16 cellular contexts compared by ENCODE assay signal in the genomic region with DNA sequence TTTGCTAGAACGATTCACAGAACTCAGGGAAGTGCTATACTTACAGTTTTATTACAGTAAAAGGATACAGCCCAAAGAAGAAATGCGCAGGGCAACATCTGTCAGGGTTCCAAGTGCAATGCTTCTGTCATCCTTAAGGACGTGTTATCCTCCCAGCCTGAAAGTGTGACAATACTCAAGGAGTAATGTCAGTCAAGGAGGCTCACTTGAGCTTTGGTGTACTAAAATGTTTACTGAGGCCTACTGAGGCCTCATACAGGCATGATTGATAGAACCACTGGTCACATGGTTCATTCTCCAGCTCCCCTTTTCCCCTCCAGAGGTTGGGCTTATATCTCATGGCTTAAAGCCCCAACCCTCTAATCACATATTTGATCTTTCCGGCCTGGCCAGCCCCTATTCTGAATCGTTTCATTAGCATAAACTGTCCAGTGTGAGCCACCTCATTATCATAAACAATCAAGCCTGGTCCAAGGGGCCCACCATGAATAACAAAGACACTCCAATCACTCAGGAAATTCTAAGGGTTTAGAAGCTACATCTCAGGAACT. TPM values are rescaled to one million over a fixed set of nuclear protein-coding genes. Genes with fewer than 3 reads are reported as not detected.
DNase-seq lines count a peak whose midpoint lies in the region; ATAC-seq and TF ChIP-seq lines count a peak whose summit lies in the region.
"Had no signal": no experiment of that assay in that cellular context is flagged by ENCODE, and none has a peak within 500 bp of the region (broad histone marks: within the 10 kb centered on the region; RNA-seq: fewer than 3 reads in every experiment).

No MANE protein-coding gene starts in this region.

- peaks cover 61% of the 10 kb centered on the region for H3K4me1 Mint-ChIP-seq in activated naive CD4-positive, alpha-beta T cell treated with anti-CD3 and anti-CD28 coated beads for 36 hours (ENCODE audit: low read depth)
- peaks cover 49% of the 10 kb centered on the region for H3K4me1 Mint-ChIP-seq in activated naive CD8-positive, alpha-beta T cell treated with anti-CD3 and anti-CD28 coated beads, Interleukin-2, amount 10 ng/mL, durations not matched to agents 7 days and 5 days
- H3K4me1 Mint-ChIP-seq in stimulated activated effector memory CD8-positive, alpha-beta T cell treated with anti-CD3 and anti-CD28 coated beads, Interleukin-12 subunit alpha, Interleukin-12 subunit beta, amount 100 ng/mL, for 72 hours = peaks cover 45% of the 10 kb centered on the region

- intact Hi-C loops in activated naive CD4-positive, alpha-beta T cell treated with anti-CD3 and anti-CD28 coated beads for 36 hours (cut with micrococcal nuclease) = no loop called here

- H3K27ac Mint-ChIP-seq in activated naive CD4-positive, alpha-beta T cell treated with anti-CD3 and anti-CD28 coated beads for 36 hours = peak overlapping the region; percentile 96
- H3K27ac Mint-ChIP-seq in activated naive CD8-positive, alpha-beta T cell treated with anti-CD3 and anti-CD28 coated beads, Interleukin-2, amount 10 ng/mL, durations not matched to agents 7 days and 5 days = peak overlapping the region; percentile 45
- peak overlapping the region; percentile 91 for H3K27ac Mint-ChIP-seq in stimulated activated effector memory CD8-positive, alpha-beta T cell treated with anti-CD3 and anti-CD28 coated beads, Interleukin-12 subunit alpha, Interleukin-12 subunit beta, amount 100 ng/mL, for 72 hours

- H3K27me3 Mint-ChIP-seq in activated naive CD4-positive, alpha-beta T cell treated with anti-CD3 and anti-CD28 coated beads for 36 hours (ENCODE audit: low read depth) = no peaks in the 10 kb centered on the region
- no peaks in the 10 kb centered on the region for H3K27me3 Mint-ChIP-seq in activated naive CD8-positive, alpha-beta T cell treated with anti-CD3 and anti-CD28 coated beads, Interleukin-2, amount 10 ng/mL, durations not matched to agents 7 days and 5 days

- DNase-seq in activated naive CD4-positive, alpha-beta T cell treated with anti-CD3 and anti-CD28 coated beads for 36 hours = no peak
- DNase-seq in activated naive CD4-positive, alpha-beta T cell treated with Interleukin-2 at 50 U/mL for 16 hours = no peak
- DNase-seq in NCI-H524 treated with DMSO at 0.1 percent for 48 hours (lab: John Stamatoyannopoulos, UW) (peak; percentile 93), RWPE1 (ENCODE audit: low spot score) (no peak), NCI-H1694 treated with DMSO at 0.1 percent for 48 hours (lab: John Stamatoyannopoulos, UW) (no peak)
- DNase-seq in activated naive CD8-positive, alpha-beta T cell treated with anti-CD3 and anti-CD28 coated beads, Interleukin-2, amount 10 ng/mL, durations not matched to agents 7 days and 5 days = no peak
- no peak for DNase-seq in stimulated activated effector memory CD8-positive, alpha-beta T cell treated with anti-CD3 and anti-CD28 coated beads, Interleukin-12 subunit alpha, Interleukin-12 subunit beta, amount 100 ng/mL, for 72 hours (ENCODE audit: low spot score in 2 of 2)
- DNase-seq: effector CD4-positive, alpha-beta T cell; NCI-H2227 treated with DMSO at 0.1 percent for 48 hours; nucleus accumbens; Right ventricle myocardium superior; substantia nigra had no signal

- H3K9me3 Mint-ChIP-seq in activated naive CD4-positive, alpha-beta T cell treated with anti-CD3 and anti-CD28 coated beads for 36 hours = no peaks in the 10 kb centered on the region
- H3K9me3 Mint-ChIP-seq in activated naive CD8-positive, alpha-beta T cell treated with anti-CD3 and anti-CD28 coated beads, Interleukin-2, amount 10 ng/mL, durations not matched to agents 7 days and 5 days = no peaks in the 10 kb centered on the region
- no peaks in the 10 kb centered on the region for H3K9me3 Mint-ChIP-seq in stimulated activated effector memory CD8-positive, alpha-beta T cell treated with anti-CD3 and anti-CD28 coated beads, Interleukin-12 subunit alpha, Interleukin-12 subunit beta, amount 100 ng/mL, for 72 hours

- POLR2A ChIA-PET in activated naive CD8-positive, alpha-beta T cell treated with anti-CD3 and anti-CD28 coated beads, Interleukin-2, amount 10 ng/mL, durations not matched to agents 7 days and 5 days (lab: Charles Lee) = interaction anchor here (1.0 to 16.4 kb wide), 4 partner anchors 9 to 126 kb away, joined by 3 to 942 read pairs (median 6); partner anchors contain the start of gene TMSB4X
- POLR2A ChIA-PET in RWPE1 (lab: Yijun Ruan, JAX; ENCODE audit: low non-redundant PET) = no interaction called here

- no peak overlapping the region for H3K4me3 Mint-ChIP-seq in activated naive CD4-positive, alpha-beta T cell treated with anti-CD3 and anti-CD28 coated beads for 36 hours
- H3K4me3 Mint-ChIP-seq in activated naive CD8-positive, alpha-beta T cell treated with anti-CD3 and anti-CD28 coated beads, Interleukin-2, amount 10 ng/mL, durations not matched to agents 7 days and 5 days = no peak overlapping the region
- no peak overlapping the region for H3K4me3 Mint-ChIP-seq in stimulated activated effector memory CD8-positive, alpha-beta T cell treated with anti-CD3 and anti-CD28 coated beads, Interleukin-12 subunit alpha, Interleukin-12 subunit beta, amount 100 ng/mL, for 72 hours

- CTCF ChIA-PET in activated naive CD4-positive, alpha-beta T cell treated with anti-CD3 and anti-CD28 coated beads for 36 hours (lab: Charles Lee) = no interaction called here
- CTCF ChIA-PET in RWPE1 (lab: Yijun Ruan, JAX) = interaction anchor here (0.7 kb wide), 1 partner anchor 10 kb away, joined by 4 read pairs; no protein-coding TSS in a partner anchor

- ATAC-seq in activated naive CD8-positive, alpha-beta T cell treated with anti-CD3 and anti-CD28 coated beads, Interleukin-2, amount 10 ng/mL, durations not matched to agents 7 days and 5 days (ENCODE audit: low read depth) = no peak
- no peak for ATAC-seq in stimulated activated effector memory CD8-positive, alpha-beta T cell treated with anti-CD3 and anti-CD28 coated beads, Interleukin-12 subunit alpha, Interleukin-12 subunit beta, amount 100 ng/mL, for 72 hours
- ATAC-seq in GM18858 (IDR thresholded peaks at IDR 0.05; ENCODE audit: unreplicated experiment) = no peak
- ATAC-seq: sciatic nerve had no signal

- no peaks in the 10 kb centered on the region for H3K36me3 Mint-ChIP-seq in activated naive CD4-positive, alpha-beta T cell treated with anti-CD3 and anti-CD28 coated beads for 36 hours (ENCODE audit: low read depth)
- peaks cover 6% of the 10 kb centered on the region for H3K36me3 Mint-ChIP-seq in activated naive CD8-positive, alpha-beta T cell treated with anti-CD3 and anti-CD28 coated beads, Interleukin-2, amount 10 ng/mL, durations not matched to agents 7 days and 5 days
- H3K36me3 Mint-ChIP-seq in stimulated activated effector memory CD8-positive, alpha-beta T cell treated with anti-CD3 and anti-CD28 coated beads, Interleukin-12 subunit alpha, Interleukin-12 subunit beta, amount 100 ng/mL, for 72 hours = peaks cover 6% of the 10 kb centered on the region

- TF ChIP-seq CTCF in RWPE1 (conservative IDR thresholded peaks at IDR 0.05; ENCODE audit: low read depth) = no peak

- no peak overlapping the region for H3K27ac ChIP-seq in RWPE1
- H3K27ac ChIP-seq: cardiac muscle cell had no signal

RNA-seq across cellular contexts. Expression of gene TMSB4X, which starts 9.4 kb away (rescaled TPM):
- 1,000 to 10,000 TPM; 5,535 to 5,691 TPM for total RNA-seq in activated naive CD4-positive, alpha-beta T cell treated with anti-CD3 and anti-CD28 coated beads for 36 hours
- 1,000 to 10,000 TPM; 8,001 to 8,464 TPM for total RNA-seq in activated naive CD8-positive, alpha-beta T cell treated with anti-CD3 and anti-CD28 coated beads, Interleukin-2, amount 10 ng/mL, durations not matched to agents 7 days and 5 days

RNA-seq across cellular contexts. Expression of gene TLR8, which starts 59.0 kb away (rescaled TPM):
- not detected for total RNA-seq in activated naive CD4-positive, alpha-beta T cell treated with anti-CD3 and anti-CD28 coated beads for 36 hours
- total RNA-seq in activated naive CD8-positive, alpha-beta T cell treated with anti-CD3 and anti-CD28 coated beads, Interleukin-2, amount 10 ng/mL, durations not matched to agents 7 days and 5 days = under 1 TPM; 0.11 to 0.17 TPM
- total RNA-seq: cardiac muscle cell, fibroblast of lung had no signal

Comparison
In these comparisons a context has a peak if more than half of its experiments do, and no peak if none do; other contexts are left out.
1. H3K27ac Mint-ChIP-seq: peak in every context shown above with its lines; median percentile 96 in activated naive CD4-positive, alpha-beta T cell treated with anti-CD3 and anti-CD28 coated beads for 36 hours; 91 in stimulated activated effector memory CD8-positive, alpha-beta T cell treated with anti-CD3 and anti-CD28 coated beads, Interleukin-12 subunit alpha, Interleukin-12 subunit beta, amount 100 ng/mL, for 72 hours; 45 in activated naive CD8-positive, alpha-beta T cell treated with anti-CD3 and anti-CD28 coated beads, Interleukin-2, amount 10 ng/mL, durations not matched to agents 7 days and 5 days.